In the genomic region with DNA sequence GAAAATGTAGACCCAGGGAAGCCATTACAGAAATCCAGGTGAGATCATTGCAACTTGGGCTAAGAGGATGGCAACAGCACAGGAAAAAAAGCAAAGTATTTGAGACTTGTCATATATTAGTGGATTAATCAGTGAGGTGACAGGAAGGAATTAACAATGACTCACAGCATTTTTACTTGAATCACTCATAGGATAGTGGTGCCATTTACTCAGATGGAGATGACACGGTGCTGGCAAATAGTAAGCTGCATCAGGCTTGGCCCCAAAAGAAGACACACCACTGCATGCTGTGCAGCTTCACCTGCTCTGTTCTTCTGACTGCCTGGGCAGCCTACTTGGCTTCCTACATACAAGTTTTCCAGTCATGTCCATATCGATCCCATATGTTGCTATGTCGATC, we compare ENCODE assay signal across 10 cellular contexts.
DNase-seq lines count a peak whose midpoint lies in the region; ATAC-seq, FAIRE-seq and TF ChIP-seq lines count a peak whose summit lies in the region.
"Had no signal": no experiment of that assay in that cellular context is flagged by ENCODE, and none has a peak within 500 bp of the region (broad histone marks: within the 10 kb centered on the region; RNA-seq: fewer than 3 reads in every experiment).

No MANE protein-coding gene starts in this region.

- no peak overlapping the region for H3K27ac Mint-ChIP-seq in effector memory CD8-positive, alpha-beta T cell

- no peaks in the 10 kb centered on the region for H3K9me3 Mint-ChIP-seq in effector memory CD8-positive, alpha-beta T cell

- H3K36me3 ChIP-seq in kidney (ENCODE audit: control insufficient read depth in 1 of 2, insufficient read depth in 2 of 2, low read length in 2 of 2) = no peaks in the 10 kb centered on the region
- peaks cover 12% of the 10 kb centered on the region for H3K36me3 ChIP-seq in lower lobe of right lung

- intact Hi-C loops in kidney (cut with DNase I) (no loop called here), lower lobe of right lung (cut with DNase I) (no loop called here)

- H3K9ac ChIP-seq in kidney (ENCODE audit: low read length in 2 of 2) = no peak overlapping the region

- no peak overlapping the region for H3K4me3 Mint-ChIP-seq in effector memory CD8-positive, alpha-beta T cell

- H3K27me3 Mint-ChIP-seq in effector memory CD8-positive, alpha-beta T cell = no peaks in the 10 kb centered on the region

- ATAC-seq in GM18868 (IDR thresholded peaks at IDR 0.05; ENCODE audit: unreplicated experiment) (peak; percentile 87), lower lobe of right lung (no peak)
- ATAC-seq in effector memory CD8-positive, alpha-beta T cell (replicated peaks) = no peak

- TF ChIP-seq CTCF in kidney (IDR thresholded peaks at IDR 0.05; ENCODE audit: borderline replicate concordance, extremely low read depth, insufficient read depth) (no peak), lower lobe of right lung (IDR thresholded peaks at IDR 0.05) (no peak)

- no peak overlapping the region for H3K4me3 ChIP-seq in kidney (ENCODE audit: low read length in 2 of 2)
- H3K4me3 ChIP-seq in lower lobe of right lung = no peak overlapping the region

- H3K27ac ChIP-seq in kidney (ENCODE audit: low read depth in 2 of 2, low read length in 2 of 2) (no peak overlapping the region), lower lobe of right lung (no peak overlapping the region)

- H3K27me3 ChIP-seq in lower lobe of right lung (ENCODE audit: low read depth) = no peaks in the 10 kb centered on the region

- H3K36me3 Mint-ChIP-seq in effector memory CD8-positive, alpha-beta T cell (ENCODE audit: insufficient read depth) = peaks cover 4% of the 10 kb centered on the region

- DNase-seq in A172 (ENCODE audit: low spot score) (peak; percentile 64), RPMI7951 (ENCODE audit: low read depth) (peak; percentile 33), glomerular visceral epithelial cell (ENCODE audit: extremely low spot score) (peak; percentile 40), NCI-H2107 treated with DMSO at 0.1 percent for 48 hours (lab: John Stamatoyannopoulos, UW; ENCODE audit: unreplicated experiment) (no peak), kidney (no peak), lower lobe of right lung (no peak)
- DNase-seq in effector memory CD8-positive, alpha-beta T cell = no peak
- DNase-seq: GDM1, NCI-H69 had no signal

- H3K4me1 ChIP-seq in kidney (ENCODE audit: control insufficient read depth in 1 of 2, insufficient read depth in 1 of 2, low read depth in 1 of 2, low read length in 2 of 2) (peaks cover 0 to 4% of the 10 kb centered on the region in 2 donors), lower lobe of right lung (peaks cover 24% of the 10 kb centered on the region)

- no peak for FAIRE-seq in kidney (lab: Jason Lieb, UNC)

- H3K9me3 ChIP-seq in kidney (ENCODE audit: control insufficient read depth in 1 of 2, low read length in 2 of 2) (no peaks in the 10 kb centered on the region), lower lobe of right lung (no peaks in the 10 kb centered on the region)

- H3K4me1 Mint-ChIP-seq in effector memory CD8-positive, alpha-beta T cell (ENCODE audit: low read depth in 2 of 2) = peaks cover 10 to 13% of the 10 kb centered on the region in 2 donors

Comparison
In these comparisons a context has a peak if more than half of its experiments do, and no peak if none do; other contexts are left out.
1. DNase-seq: peak in A172 (single experiment), RPMI7951 (single experiment) and glomerular visceral epithelial cell (single experiment); none in effector memory CD8-positive, alpha-beta T cell (0 of 3), NCI-H2107 treated with DMSO at 0.1 percent for 48 hours (single experiment), kidney (single experiment) and lower lobe of right lung (single experiment).